18 cellular contexts compared by ENCODE assay signal in genomic region chr1:93255222-93256079, GRCh38.
DNase-seq lines count a peak whose midpoint lies in the region; ATAC-seq, FAIRE-seq and TF ChIP-seq lines count a peak whose summit lies in the region.
"Had no signal": no experiment of that assay in that cellular context is flagged by ENCODE, and none has a peak within 500 bp of the region (broad histone marks: within the 10 kb centered on the region; RNA-seq: fewer than 3 reads in every experiment).

No MANE protein-coding gene starts in this region.

- no peak overlapping the region for H3K27ac ChIP-seq in astrocyte (ENCODE audit: low read depth, low read length)
- H3K27ac ChIP-seq in colonic mucosa: no peak overlapping the region
- no peak overlapping the region for H3K27ac ChIP-seq in pancreas
- H3K27ac ChIP-seq: BLaER1 treated with 17β-estradiol and CSF1 and Interleukin-3, amounts not matched to agents 10 nM and 100 nM; body of pancreas; psoas muscle had no signal

- H3K4me3 ChIP-seq in astrocyte (ENCODE audit: insufficient read depth, low read depth, low read length) (no peak overlapping the region), colonic mucosa (no peak overlapping the region), pancreas (no peak overlapping the region)
- H3K4me3 ChIP-seq: BLaER1 treated with 17β-estradiol and CSF1 and Interleukin-3, amounts not matched to agents 10 nM and 100 nM; body of pancreas; psoas muscle had no signal

- TF ChIP-seq CTCF in astrocyte (IDR thresholded peaks at IDR 0.05; ENCODE audit: insufficient read depth, low read depth, low read length) (no peak), colonic mucosa (IDR thresholded peaks at IDR 0.05) (no peak), pancreas (IDR thresholded peaks at IDR 0.05) (no peak)

- H4K20me1 ChIP-seq in astrocyte (ENCODE audit: insufficient read depth, low read length): no peaks in the 10 kb centered on the region
- H4K20me1 ChIP-seq: BLaER1 treated with 17β-estradiol and CSF1 and Interleukin-3, amounts not matched to agents 10 nM and 100 nM had no signal

- H3K36me3 ChIP-seq in astrocyte (ENCODE audit: insufficient read depth, low read length): no peaks in the 10 kb centered on the region
- no peaks in the 10 kb centered on the region for H3K36me3 ChIP-seq in colonic mucosa
- H3K36me3 ChIP-seq in pancreas: no peaks in the 10 kb centered on the region

- no peaks in the 10 kb centered on the region for H3K4me1 Mint-ChIP-seq in astrocyte (ENCODE audit: low read depth, unreplicated experiment)

- ATAC-seq in pancreas: no peak
- ATAC-seq: body of pancreas; psoas muscle; stimulated activated effector memory CD8-positive, alpha-beta T cell treated with anti-CD3 and anti-CD28 coated beads, Interleukin-12 subunit alpha, Interleukin-12 subunit beta, amount 100 ng/mL, for 72 hours had no signal

- peaks cover 2% of the 10 kb centered on the region for H3K9me3 Mint-ChIP-seq in astrocyte (ENCODE audit: unreplicated experiment)

- peak overlapping the region; percentile 58 for H3K27ac Mint-ChIP-seq in astrocyte (ENCODE audit: unreplicated experiment)
- H3K27ac Mint-ChIP-seq: activated T-helper 2 cell treated with anti-CD3 and anti-CD28 coated beads, Interferon-gamma antibody, Interleukin-2, Interleukin-4, amounts not matched to agents 10 μg/mL and 5 μg/mL and 100 μg/mL, durations not matched to agents 14 hours and 24 hours and 36 hours; stimulated activated effector memory CD8-positive, alpha-beta T cell treated with anti-CD3 and anti-CD28 coated beads, Interleukin-12 subunit alpha, Interleukin-12 subunit beta, amount 100 ng/mL, for 72 hours had no signal

- no peak overlapping the region for H3K4me3 Mint-ChIP-seq in astrocyte (ENCODE audit: unreplicated experiment)
- H3K4me3 Mint-ChIP-seq: stimulated activated effector memory CD8-positive, alpha-beta T cell treated with anti-CD3 and anti-CD28 coated beads, Interleukin-12 subunit alpha, Interleukin-12 subunit beta, amount 100 ng/mL, for 72 hours had no signal

- no peak overlapping the region for H3K4me2 ChIP-seq in astrocyte (ENCODE audit: low read length)
- H3K4me2 ChIP-seq: BLaER1 treated with 17β-estradiol and CSF1 and Interleukin-3, amounts not matched to agents 10 nM and 100 nM had no signal

- H2AFZ ChIP-seq in astrocyte (ENCODE audit: low read depth, low read length): no peak overlapping the region

- peaks cover 1% of the 10 kb centered on the region for H3K36me3 Mint-ChIP-seq in astrocyte (ENCODE audit: low read depth, unreplicated experiment)

- H3K9me3 ChIP-seq in astrocyte (ENCODE audit: insufficient read depth, low read depth, low read length) (no peaks in the 10 kb centered on the region), colonic mucosa (no peaks in the 10 kb centered on the region), pancreas (no peaks in the 10 kb centered on the region)
- H3K9me3 ChIP-seq: body of pancreas had no signal

- intact Hi-C loops in colonic mucosa (cut with DNase I): no loop called here
- intact Hi-C loops in pancreas (cut with DNase I): no loop called here

- WGBS in pancreas, 2 donors: 87 to 96% methylated on average over 8 of the region's 8 CpGs

- peaks cover 3% of the 10 kb centered on the region for H3K79me2 ChIP-seq in astrocyte (ENCODE audit: insufficient read depth, low read length)

- H3K27me3 ChIP-seq in astrocyte (ENCODE audit: insufficient read depth, low read length) (no peaks in the 10 kb centered on the region), colonic mucosa (no peaks in the 10 kb centered on the region), pancreas (no peaks in the 10 kb centered on the region)
- H3K27me3 ChIP-seq: BLaER1 treated with 17β-estradiol and CSF1 and Interleukin-3, amounts not matched to agents 10 nM and 100 nM; body of pancreas had no signal

- H3K4me1 ChIP-seq in astrocyte (ENCODE audit: insufficient read depth, low read length) (peaks cover 2% of the 10 kb centered on the region), colonic mucosa (no peaks in the 10 kb centered on the region), pancreas (no peaks in the 10 kb centered on the region)
- H3K4me1 ChIP-seq: body of pancreas, psoas muscle had no signal

- no peak overlapping the region for H3K9ac ChIP-seq in astrocyte (ENCODE audit: low read length)
- no peak overlapping the region for H3K9ac ChIP-seq in colonic mucosa (ENCODE audit: low read depth in 2 of 2, low read length in 2 of 2)
- H3K9ac ChIP-seq: BLaER1 treated with 17β-estradiol and CSF1 and Interleukin-3, amounts not matched to agents 10 nM and 100 nM had no signal

- H3K27me3 Mint-ChIP-seq in astrocyte (ENCODE audit: low read depth, unreplicated experiment): no peaks in the 10 kb centered on the region

- peak; percentile 37 for FAIRE-seq in astrocyte (lab: Jason Lieb, UNC)
- no peak for FAIRE-seq in pancreas (lab: Jason Lieb, UNC)
- FAIRE-seq: endometrium had no signal

- DNase-seq in AG08395 (ENCODE audit: low spot score): peak; percentile 57
- peak; percentile 13 for DNase-seq in HPDE6-E6E7 (ENCODE audit: extremely low spot score)
- DNase-seq in astrocyte (ENCODE audit: low read depth): peak; percentile 83
- peak; percentile 66 for DNase-seq in hepatic stellate cell (ENCODE audit: low spot score)
- no peak for DNase-seq in colonic mucosa
- no peak for DNase-seq in GF-D8 (lab: John Stamatoyannopoulos, UW)
- DNase-seq in pancreas: no peak
- no peak for DNase-seq in NCI-H187 treated with DMSO at 0.1 percent for 48 hours (lab: John Stamatoyannopoulos, UW)
- DNase-seq: activated CD4-positive, alpha-beta T cell treated with anti-CD3 and anti-CD28 coated beads for 48 hours; body of pancreas; NCI-H2171 treated with DMSO at 0.1 percent for 48 hours; psoas muscle; stimulated activated CD4-positive, alpha-beta T cell treated with anti-CD3 and anti-CD28 coated beads, Interleukin-2, amount 100 ng/mL, for 24 hours; T-helper 1 cell had no signal

Comparison
In these comparisons a context has a peak if more than half of its experiments do, and no peak if none do; other contexts are left out.
1. DNase-seq: peak in AG08395 (single experiment), HPDE6-E6E7 (single experiment), astrocyte (single experiment) and hepatic stellate cell (single experiment); none in colonic mucosa (single experiment), GF-D8 (single experiment), pancreas (0 of 6) and NCI-H187 treated with DMSO at 0.1 percent for 48 hours (single experiment).